In genomic region chr5:7517006-7517405, GRCh38 we compare ENCODE assay signal across 1 cellular context.
TF ChIP-seq lines count a peak whose summit lies in the region.

No MANE protein-coding gene starts in this region.

TF ChIP-seq in WTC11, 78 proteins besides CTCF, POLR2A, EP300 and RAD21 (continued from another document):
- TF ChIP-seq ATF6 (CRISPR knock-in tag; IDR thresholded peaks at IDR 0.05) = no peak
- TF ChIP-seq NFATC4 (CRISPR knock-in tag; IDR thresholded peaks at IDR 0.05) = no peak
- TF ChIP-seq ZNF423 (CRISPR knock-in tag; IDR thresholded peaks at IDR 0.05) = no peak
- TF ChIP-seq NR1H2 (CRISPR knock-in tag; IDR thresholded peaks at IDR 0.05) = no peak
- TF ChIP-seq ETV6 (CRISPR knock-in tag; IDR thresholded peaks at IDR 0.05) = no peak
- TF ChIP-seq ZBTB43 (CRISPR knock-in tag; IDR thresholded peaks at IDR 0.05) = no peak
- TF ChIP-seq ZNF263 (CRISPR knock-in tag; IDR thresholded peaks at IDR 0.05; ENCODE audit: low read depth) = no peak
- no peak for TF ChIP-seq NFYB (CRISPR knock-in tag; conservative IDR thresholded peaks at IDR 0.05; ENCODE audit: low read depth)
- TF ChIP-seq TEAD4 (CRISPR knock-in tag; IDR thresholded peaks at IDR 0.05) = no peak
- TF ChIP-seq NFE2L1 (CRISPR knock-in tag; IDR thresholded peaks at IDR 0.05) = no peak
- TF ChIP-seq GTF2I (CRISPR knock-in tag; conservative IDR thresholded peaks at IDR 0.05) = no peak
- TF ChIP-seq NR2C2 (CRISPR knock-in tag; IDR thresholded peaks at IDR 0.05) = no peak
- TF ChIP-seq MXD4 (CRISPR knock-in tag; IDR thresholded peaks at IDR 0.05; ENCODE audit: borderline replicate concordance) = no peak
- TF ChIP-seq RELA (CRISPR knock-in tag; IDR thresholded peaks at IDR 0.05; ENCODE audit: borderline replicate concordance) = no peak
- no peak for TF ChIP-seq ZNF396 (CRISPR knock-in tag; IDR thresholded peaks at IDR 0.05; ENCODE audit: borderline replicate concordance)
